Comparison of ENCODE assay signal across 4 cellular contexts in genomic region chr6:44346818-44347217, GRCh38. TPM values are rescaled to one million over a fixed set of nuclear protein-coding genes. Genes with fewer than 3 reads are reported as not detected.
"Had no signal": no experiment of that assay in that cellular context is flagged by ENCODE, and none has a peak within 500 bp of the region (broad histone marks: within the 10 kb centered on the region; RNA-seq: fewer than 3 reads in every experiment).

No MANE protein-coding gene starts in this region.

RNA-seq across cellular contexts. Expression of gene SPATS1, which starts 4.4 kb away (rescaled TPM):
- total RNA-seq: LHCN-M2, M059J, MCF 10A, NCI-H460 had no signal
